In the genomic region with DNA sequence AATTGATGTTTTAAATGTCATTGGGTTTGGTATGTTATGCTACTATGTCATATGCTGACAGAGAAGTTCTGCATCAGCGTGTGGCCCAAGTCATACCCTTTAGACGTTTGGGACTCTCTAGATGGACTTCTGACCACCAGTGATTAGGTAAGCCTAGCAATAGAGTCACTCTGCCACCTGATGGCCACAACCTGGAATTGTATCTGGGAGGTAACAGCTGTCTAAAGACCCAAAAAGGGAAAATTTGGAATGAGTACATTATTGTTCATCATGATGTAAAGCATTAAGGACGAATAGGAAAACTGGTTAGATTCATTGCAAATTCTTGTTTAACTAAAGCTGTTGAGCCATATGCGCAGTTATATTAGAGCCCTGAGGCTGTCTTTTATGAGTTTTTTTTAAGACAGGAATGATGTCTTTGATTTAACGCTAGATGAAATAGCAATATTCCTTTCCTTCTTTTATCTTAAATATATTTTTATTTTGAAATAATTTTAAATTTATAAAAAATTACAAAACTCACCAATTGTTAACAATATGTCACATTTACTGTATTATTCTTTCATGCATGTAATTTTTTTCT, we compare ENCODE assay signal across 8 cellular contexts.
DNase-seq lines count a peak whose midpoint lies in the region; ATAC-seq and TF ChIP-seq lines count a peak whose summit lies in the region.

No MANE protein-coding gene starts in this region.

- H3K9me3 ChIP-seq in DOHH2 (ENCODE audit: control insufficient read depth, insufficient read depth, low read length) (no peaks in the 10 kb centered on the region), RWPE2 (ENCODE audit: severe bottlenecking) (no peaks in the 10 kb centered on the region), trophoblast cell (ENCODE audit: insufficient read depth, low read depth, low read length) (no peaks in the 10 kb centered on the region)

- no peak overlapping the region for H3K9ac ChIP-seq in trophoblast cell (ENCODE audit: low read length)

- peak; percentile 56 for DNase-seq in HEK293T (ENCODE audit: extremely low spot score)
- no peak for DNase-seq in RWPE2 (ENCODE audit: low spot score)
- peak; percentile 76 to 89 for DNase-seq in trophoblast cell
- DNase-seq in activated T-helper 2 cell treated with anti-CD3 and anti-CD28 coated beads, Interferon-gamma antibody, Interleukin-2, Interleukin-4, amounts not matched to agents 10 μg/mL and 5 μg/mL and 100 μg/mL, durations not matched to agents 14 hours and 24 hours and 36 hours (ENCODE audit: low spot score): no peak

- CTCF ChIA-PET in HEK293T (lab: Yijun Ruan, JAX): interaction anchor here (0.6 to 0.9 kb wide), 4 partner anchors 27 to 1136 kb away, joined by 3 to 4 read pairs (median 3); no protein-coding TSS in a partner anchor

- H2BK12ac ChIP-seq in trophoblast cell (ENCODE audit: low read length): no peak overlapping the region

- no peaks in the 10 kb centered on the region for H3K79me1 ChIP-seq in trophoblast cell (ENCODE audit: low read length)

- H4K8ac ChIP-seq in trophoblast cell (ENCODE audit: low read depth, low read length): no peak overlapping the region

- H3K4me2 ChIP-seq in DOHH2 (ENCODE audit: low read length): no peak overlapping the region
- no peak overlapping the region for H3K4me2 ChIP-seq in trophoblast cell (ENCODE audit: low read length)

- no peaks in the 10 kb centered on the region for H3K9me3 Mint-ChIP-seq in activated T-helper 2 cell treated with anti-CD3 and anti-CD28 coated beads, Interferon-gamma antibody, Interleukin-2, Interleukin-4, amounts not matched to agents 10 μg/mL and 5 μg/mL and 100 μg/mL, durations not matched to agents 14 hours and 24 hours and 36 hours

- H3K18ac ChIP-seq in trophoblast cell (ENCODE audit: low read length): no peak overlapping the region

- H4K91ac ChIP-seq in trophoblast cell (ENCODE audit: low read depth, low read length): no peak overlapping the region

- no peaks in the 10 kb centered on the region for H3K27me3 ChIP-seq in DOHH2 (ENCODE audit: control insufficient read depth, low read length)
- H3K27me3 ChIP-seq in RWPE2 (ENCODE audit: insufficient read depth, poor library complexity, severe bottlenecking): no peaks in the 10 kb centered on the region
- H3K27me3 ChIP-seq in trophoblast cell (ENCODE audit: insufficient read depth, low read length): no peaks in the 10 kb centered on the region

- no peaks in the 10 kb centered on the region for H3K9me2 ChIP-seq in DOHH2 (replicated peaks; ENCODE audit: control insufficient read depth, low read length)

- H4K20me1 ChIP-seq in DOHH2 (ENCODE audit: control insufficient read depth, insufficient read depth, low read depth, low read length): no peaks in the 10 kb centered on the region

- intact Hi-C loops in activated T-helper 2 cell treated with anti-CD3 and anti-CD28 coated beads, Interferon-gamma antibody, Interleukin-2, Interleukin-4, amounts not matched to agents 10 μg/mL and 5 μg/mL and 100 μg/mL, durations not matched to agents 14 hours and 24 hours and 36 hours (cut with micrococcal nuclease): no loop called here

- no peak overlapping the region for H3K4ac ChIP-seq in trophoblast cell (ENCODE audit: low read depth, low read length)

- H3K79me2 ChIP-seq in DOHH2 (ENCODE audit: control insufficient read depth, low read length) (no peaks in the 10 kb centered on the region), trophoblast cell (ENCODE audit: control insufficient read depth, insufficient read depth, low read length, poor library complexity) (no peaks in the 10 kb centered on the region)

- TF ChIP-seq CTCF in DOHH2 (IDR thresholded peaks at IDR 0.05; ENCODE audit: low read depth, low read length, poor library complexity, severe bottlenecking) (peak; percentile 87), RWPE2 (IDR thresholded peaks at IDR 0.05; ENCODE audit: poor library complexity, severe bottlenecking) (peak; percentile 92)

- POLR2A ChIA-PET in HEK293T (lab: Yijun Ruan, JAX): no interaction called here

- H3K4me3 Mint-ChIP-seq in activated T-helper 2 cell treated with anti-CD3 and anti-CD28 coated beads, Interferon-gamma antibody, Interleukin-2, Interleukin-4, amounts not matched to agents 10 μg/mL and 5 μg/mL and 100 μg/mL, durations not matched to agents 14 hours and 24 hours and 36 hours (ENCODE audit: low read depth): no peak overlapping the region

- no peak overlapping the region for H3K27ac Mint-ChIP-seq in activated T-helper 2 cell treated with anti-CD3 and anti-CD28 coated beads, Interferon-gamma antibody, Interleukin-2, Interleukin-4, amounts not matched to agents 10 μg/mL and 5 μg/mL and 100 μg/mL, durations not matched to agents 14 hours and 24 hours and 36 hours

- H3K4me3 ChIP-seq in DOHH2 (ENCODE audit: low read length): no peak overlapping the region
- no peak overlapping the region for H3K4me3 ChIP-seq in RWPE2 (ENCODE audit: severe bottlenecking)
- no peak overlapping the region for H3K4me3 ChIP-seq in trophoblast cell (ENCODE audit: low read depth, low read length)

- H3K27ac ChIP-seq in DOHH2 (ENCODE audit: low read depth, low read length): no peak overlapping the region
- H3K27ac ChIP-seq in RWPE2 (ENCODE audit: poor library complexity, severe bottlenecking): no peak overlapping the region
- H3K27ac ChIP-seq in trophoblast cell (ENCODE audit: low read depth, low read length): no peak overlapping the region

- H3K4me1 ChIP-seq in DOHH2 (ENCODE audit: control insufficient read depth, low read length) (no peaks in the 10 kb centered on the region), RWPE2 (ENCODE audit: insufficient read depth, poor library complexity, severe bottlenecking) (no peaks in the 10 kb centered on the region), trophoblast cell (ENCODE audit: control insufficient read depth in 1 of 2, insufficient read depth in 2 of 2, low read length in 2 of 2) (no peaks in the 10 kb centered on the region)

- H2BK120ac ChIP-seq in trophoblast cell (ENCODE audit: insufficient read depth, low read length, poor library complexity): no peak overlapping the region

- ATAC-seq in RWPE2 (ENCODE audit: low read depth) (peak; percentile 92), esophagus mucosa (peak; percentile 48), HG03469 (IDR thresholded peaks at IDR 0.05; ENCODE audit: unreplicated experiment) (no peak), GM21390 (IDR thresholded peaks at IDR 0.05; ENCODE audit: unreplicated experiment) (no peak)

- H2BK5ac ChIP-seq in trophoblast cell (ENCODE audit: low read depth, low read length, poor library complexity): no peak overlapping the region

- no CpG with 5 or more reads among the region's 5 CpGs for WGBS in trophoblast cell (ENCODE audit: extremely low coverage, insufficient coverage, insufficient read length)

- no peaks in the 10 kb centered on the region for H3K4me1 Mint-ChIP-seq in activated T-helper 2 cell treated with anti-CD3 and anti-CD28 coated beads, Interferon-gamma antibody, Interleukin-2, Interleukin-4, amounts not matched to agents 10 μg/mL and 5 μg/mL and 100 μg/mL, durations not matched to agents 14 hours and 24 hours and 36 hours (ENCODE audit: low read depth)

- H4K12ac ChIP-seq in trophoblast cell (ENCODE audit: low read depth, low read length): no peak overlapping the region

- no peak overlapping the region for H3K23ac ChIP-seq in trophoblast cell (ENCODE audit: low read length)

- no peak overlapping the region for H3K14ac ChIP-seq in trophoblast cell (ENCODE audit: low read length)

- H2AFZ ChIP-seq in trophoblast cell (ENCODE audit: insufficient read depth, low read length, poor library complexity): no peak overlapping the region

- peaks cover 23% of the 10 kb centered on the region for H3K27me3 Mint-ChIP-seq in activated T-helper 2 cell treated with anti-CD3 and anti-CD28 coated beads, Interferon-gamma antibody, Interleukin-2, Interleukin-4, amounts not matched to agents 10 μg/mL and 5 μg/mL and 100 μg/mL, durations not matched to agents 14 hours and 24 hours and 36 hours (ENCODE audit: low read depth)

- no peaks in the 10 kb centered on the region for H3K36me3 Mint-ChIP-seq in activated T-helper 2 cell treated with anti-CD3 and anti-CD28 coated beads, Interferon-gamma antibody, Interleukin-2, Interleukin-4, amounts not matched to agents 10 μg/mL and 5 μg/mL and 100 μg/mL, durations not matched to agents 14 hours and 24 hours and 36 hours (ENCODE audit: low read depth)

- no peaks in the 10 kb centered on the region for H3F3A ChIP-seq in DOHH2 (ENCODE audit: control insufficient read depth, insufficient read depth)

- no peak overlapping the region for H2AK5ac ChIP-seq in trophoblast cell (ENCODE audit: low read length)

- no peaks in the 10 kb centered on the region for H3K36me3 ChIP-seq in DOHH2 (ENCODE audit: control insufficient read depth, low read length)
- H3K36me3 ChIP-seq in RWPE2 (ENCODE audit: low read depth): no peaks in the 10 kb centered on the region
- H3K36me3 ChIP-seq in trophoblast cell (ENCODE audit: control insufficient read depth in 1 of 2, insufficient read depth in 2 of 2, low read length in 2 of 2): no peaks in the 10 kb centered on the region

TF ChIP-seq in HEK293T, 16 proteins besides CTCF, POLR2A, EP300 and RAD21:
- TF ChIP-seq ZNF384 (IDR thresholded peaks at IDR 0.05): no peak
- no peak for TF ChIP-seq L3MBTL2 (conservative IDR thresholded peaks at IDR 0.05)
- no peak for TF ChIP-seq HDGF (IDR thresholded peaks at IDR 0.05; ENCODE audit: borderline replicate concordance)
- TF ChIP-seq TARDBP (IDR thresholded peaks at IDR 0.05): no peak
- TF ChIP-seq SP1 (IDR thresholded peaks at IDR 0.05): no peak
- TF ChIP-seq LEF1 (IDR thresholded peaks at IDR 0.05; ENCODE audit: borderline replicate concordance): no peak

Comparison
In these comparisons a context has a peak if more than half of its experiments do, and no peak if none do; other contexts are left out.
1. DNase-seq: peak in HEK293T (single experiment) and trophoblast cell (2 of 2); none in RWPE2 (single experiment) and activated T-helper 2 cell treated with anti-CD3 and anti-CD28 coated beads, Interferon-gamma antibody, Interleukin-2, Interleukin-4, amounts not matched to agents 10 μg/mL and 5 μg/mL and 100 μg/mL, durations not matched to agents 14 hours and 24 hours and 36 hours (single experiment).
2. ATAC-seq: peak in RWPE2 (single experiment) and esophagus mucosa (single experiment); none in HG03469 (single experiment) and GM21390 (single experiment).